In the genomic region with DNA sequence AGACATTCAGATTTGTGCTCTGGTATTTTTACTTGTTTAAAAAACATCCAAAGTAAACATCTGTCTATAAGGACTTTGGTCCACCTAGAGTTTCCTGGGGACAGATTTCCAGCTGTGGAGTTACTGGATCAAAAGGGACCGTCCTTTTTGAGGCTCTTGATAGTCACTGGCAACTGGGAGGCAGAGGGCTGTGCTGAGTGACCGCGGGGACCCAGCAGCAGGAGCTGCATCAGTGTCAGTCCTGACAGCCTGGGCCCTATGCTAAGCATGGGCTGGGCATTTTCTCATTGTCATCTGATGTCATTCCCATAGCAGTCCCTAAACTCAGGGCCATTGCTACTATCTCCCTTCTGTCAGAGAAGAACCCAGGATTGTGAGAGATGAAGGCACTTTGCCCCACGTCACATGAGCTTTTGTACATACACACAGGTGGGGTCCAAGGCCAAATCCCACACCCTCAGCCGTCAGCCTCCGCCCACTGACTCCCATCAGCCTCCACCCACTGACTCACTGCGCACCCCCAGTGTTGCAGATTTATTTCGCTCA, we compare ENCODE assay signal across 1 cellular context.
A peak's percentile ranks its signal among the peaks of the same experiment; 100 is the strongest.
TF ChIP-seq lines count a peak whose summit lies in the region.

No MANE protein-coding gene starts in this region.

TF ChIP-seq in HepG2, 621 proteins besides CTCF, POLR2A, EP300 and RAD21 (continued from another document and continues in another):
- TF ChIP-seq ZNF318 (CRISPR knock-in tag; IDR thresholded peaks at IDR 0.05) (no peak), ZNF350 (CRISPR knock-in tag; IDR thresholded peaks at IDR 0.05; ENCODE audit: borderline replicate concordance, low read depth) (peak; percentile 67; the same call in 1 of the 2 replicates), MEIS2 (CRISPR knock-in tag; IDR thresholded peaks at IDR 0.05) (0 out of 2 replicates have a peak, but pooled peaks have one; percentile 2), CC2D1A (CRISPR knock-in tag; IDR thresholded peaks at IDR 0.05) (no peak), NPAS2 (CRISPR knock-in tag; IDR thresholded peaks at IDR 0.05; ENCODE audit: borderline replicate concordance) (no peak), FOXK1 (CRISPR knock-in tag; IDR thresholded peaks at IDR 0.05; ENCODE audit: borderline replicate concordance, low read depth) (no peak), ZNF557 (CRISPR knock-in tag; IDR thresholded peaks at IDR 0.05) (no peak), ZNF619 (CRISPR knock-in tag; IDR thresholded peaks at IDR 0.05) (0 out of 2 replicates have a peak, but pooled peaks have one; percentile 40), RCOR2 (CRISPR knock-in tag; IDR thresholded peaks at IDR 0.05) (no peak), RFX5 (IDR thresholded peaks at IDR 0.05; ENCODE audit: low read depth, low read length) (no peak), AHDC1 (CRISPR knock-in tag; IDR thresholded peaks at IDR 0.05; ENCODE audit: borderline replicate concordance) (peak; percentile 87; the same call in 1 of the 2 replicates), ZNF513 (CRISPR knock-in tag; conservative IDR thresholded peaks at IDR 0.05) (no peak), ZNF256 (CRISPR knock-in tag; conservative IDR thresholded peaks at IDR 0.05) (no peak), ZNF136 (CRISPR knock-in tag; IDR thresholded peaks at IDR 0.05; ENCODE audit: low read depth) (no peak), NBN (conservative IDR thresholded peaks at IDR 0.05) (no peak), ZNF713 (CRISPR knock-in tag; IDR thresholded peaks at IDR 0.05) (no peak), E2F5 (CRISPR knock-in tag; conservative IDR thresholded peaks at IDR 0.05) (no peak), CBFB (CRISPR knock-in tag; IDR thresholded peaks at IDR 0.05) (no peak), ZNF530 (CRISPR knock-in tag; IDR thresholded peaks at IDR 0.05; ENCODE audit: low read depth) (no peak), TERF1 (CRISPR knock-in tag; IDR thresholded peaks at IDR 0.05) (no peak), ZNF644 (CRISPR knock-in tag; IDR thresholded peaks at IDR 0.05; ENCODE audit: low read depth) (peak; percentile 60), THAP7 (CRISPR knock-in tag; IDR thresholded peaks at IDR 0.05) (no peak), UBTF (CRISPR knock-in tag; IDR thresholded peaks at IDR 0.05) (peak; percentile 68), SP1 (IDR thresholded peaks at IDR 0.05) (no peak), SP1 (CRISPR knock-in tag; IDR thresholded peaks at IDR 0.05) (no peak), XRCC5 (optimal IDR thresholded peaks at IDR 0.05; ENCODE audit: low read length) (peak; percentile 83), HNRNPH1 (optimal IDR thresholded peaks at IDR 0.05; ENCODE audit: low read depth, low read length) (no peak), SMARCE1 (IDR thresholded peaks at IDR 0.05; ENCODE audit: borderline replicate concordance) (no peak)
- TF ChIP-seq, protein P1, sequence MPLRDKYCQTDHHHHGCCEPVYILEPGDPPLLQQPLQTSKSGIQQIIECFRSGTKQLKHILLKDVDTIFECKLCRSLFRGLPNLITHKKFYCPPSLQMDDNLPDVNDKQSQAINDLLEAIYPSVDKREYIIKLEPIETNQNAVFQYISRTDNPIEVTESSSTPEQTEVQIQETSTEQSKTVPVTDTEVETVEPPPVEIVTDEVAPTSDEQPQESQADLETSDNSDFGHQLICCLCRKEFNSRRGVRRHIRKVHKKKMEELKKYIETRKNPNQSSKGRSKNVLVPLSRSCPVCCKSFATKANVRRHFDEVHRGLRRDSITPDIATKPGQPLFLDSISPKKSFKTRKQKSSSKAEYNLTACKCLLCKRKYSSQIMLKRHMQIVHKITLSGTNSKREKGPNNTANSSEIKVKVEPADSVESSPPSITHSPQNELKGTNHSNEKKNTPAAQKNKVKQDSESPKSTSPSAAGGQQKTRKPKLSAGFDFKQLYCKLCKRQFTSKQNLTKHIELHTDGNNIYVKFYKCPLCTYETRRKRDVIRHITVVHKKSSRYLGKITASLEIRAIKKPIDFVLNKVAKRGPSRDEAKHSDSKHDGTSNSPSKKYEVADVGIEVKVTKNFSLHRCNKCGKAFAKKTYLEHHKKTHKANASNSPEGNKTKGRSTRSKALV (CRISPR knock-in tag; IDR thresholded peaks at IDR 0.05) = no peak
